Comparison of ENCODE assay signal across 12 cellular contexts in the genomic region with DNA sequence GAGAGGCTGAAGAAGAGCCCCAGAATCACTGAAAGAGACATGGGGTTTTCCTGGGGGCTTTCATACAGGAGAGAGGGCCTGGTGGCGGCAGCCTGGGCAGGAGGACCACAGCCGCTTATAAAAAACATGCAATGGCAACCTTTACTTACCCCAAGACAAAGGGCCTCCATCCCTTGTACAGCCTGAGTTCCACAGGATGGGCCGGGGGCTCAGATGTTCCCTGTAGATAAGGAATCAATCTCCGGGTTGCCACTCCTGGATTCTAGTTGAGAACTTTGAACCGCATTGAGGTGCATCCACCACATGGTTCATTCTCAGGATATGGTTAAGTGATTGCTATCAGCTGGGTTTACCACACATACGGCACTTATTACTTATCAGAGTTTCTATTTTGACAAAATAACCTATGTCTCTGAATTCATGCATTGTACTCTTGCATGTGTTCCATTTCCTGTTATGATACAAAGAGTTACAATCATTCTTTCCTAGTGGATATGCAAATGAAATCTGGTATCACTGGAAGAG.
A peak's percentile ranks its signal among the peaks of the same experiment; 100 is the strongest.
DNase-seq lines count a peak whose midpoint lies in the region; ATAC-seq, FAIRE-seq and TF ChIP-seq lines count a peak whose summit lies in the region.
"Had no signal": no experiment of that assay in that cellular context is flagged by ENCODE, and none has a peak within 500 bp of the region (broad histone marks: within the 10 kb centered on the region; RNA-seq: fewer than 3 reads in every experiment).

No MANE protein-coding gene starts in this region.

- no peaks in the 10 kb centered on the region for H3K27me3 Mint-ChIP-seq in activated naive CD4-positive, alpha-beta T cell treated with anti-CD3 and anti-CD28 coated beads for 36 hours (ENCODE audit: low read depth)

- no peaks in the 10 kb centered on the region for H3K9me3 ChIP-seq in GM12878 (replicated peaks; ENCODE audit: control insufficient read depth, insufficient read depth, low read length)
- no peaks in the 10 kb centered on the region for H3K9me3 ChIP-seq in MG63

- no peaks in the 10 kb centered on the region for H3K36me3 Mint-ChIP-seq in activated naive CD4-positive, alpha-beta T cell treated with anti-CD3 and anti-CD28 coated beads for 36 hours (ENCODE audit: low read depth)
- H3K36me3 Mint-ChIP-seq: naive thymus-derived CD8-positive, alpha-beta T cell had no signal

- no peak overlapping the region for H3K4me2 ChIP-seq in GM12878 (ENCODE audit: control insufficient read depth, insufficient read depth)

- POLR2A ChIA-PET in GM12878 (lab: Charles Lee): no interaction called here

- H3K27me3 ChIP-seq in GM12878 (replicated peaks in 1 of 2; ENCODE audit: control insufficient read depth in 2 of 2, insufficient read depth in 2 of 2, low read length in 1 of 2) (no peaks in the 10 kb centered on the region), MG63 (no peaks in the 10 kb centered on the region)

- no peaks in the 10 kb centered on the region for H4K20me1 ChIP-seq in GM12878 (ENCODE audit: control insufficient read depth, insufficient read depth)

- H3K4me3 Mint-ChIP-seq in activated naive CD4-positive, alpha-beta T cell treated with anti-CD3 and anti-CD28 coated beads for 36 hours: no peak overlapping the region
- H3K4me3 Mint-ChIP-seq: naive thymus-derived CD8-positive, alpha-beta T cell; T-helper 1 cell treated with Interleukin-12 subunit alpha and Interleukin-12 subunit beta and Interleukin-4 antibody, amounts not matched to agents 30 μg/mL and 1 μg/mL, for 36 hours had no signal

- no peak for TF ChIP-seq CTCF in GM12878 (IDR thresholded peaks at IDR 0.05 in 2 of 3, conservative IDR thresholded peaks at IDR 0.05 in 1 of 3; ENCODE audit: control insufficient read depth in 2 of 3, extremely low read depth in 1 of 3, insufficient read depth in 1 of 3, low read depth in 3 of 3, low read length in 3 of 3)

- intact Hi-C loops in GM12878 (cut with micrococcal nuclease; ENCODE audit: unreplicated experiment): loop anchor here (5.0 kb wide), 1 partner anchor 92 kb away; no protein-coding TSS in a partner anchor
- intact Hi-C loops in activated naive CD4-positive, alpha-beta T cell treated with anti-CD3 and anti-CD28 coated beads for 36 hours (cut with micrococcal nuclease): no loop called here

- WGBS in GM12878 (ENCODE audit: insufficient coverage, insufficient replicate concordance, low lambda C conversion rate, missing lambda C conversion rate): 44% methylated on average over 6 of the region's 6 CpGs

- no peak for TF ChIP-seq POLR2A in GM12878 (IDR thresholded peaks at IDR 0.05; ENCODE audit: low read depth, low read length)

- H3K4me1 ChIP-seq in GM12878 (ENCODE audit: control insufficient read depth, insufficient read depth, low read length): no peaks in the 10 kb centered on the region

- SMC1A ChIA-PET in GM12878 (lab: Charles Lee; ENCODE audit: uncharacterized antibody, unreplicated experiment): interaction anchor here (1.0 to 1.3 kb wide), 2 partner anchors 39 to 91 kb away, joined by 3 read pairs; no protein-coding TSS in a partner anchor

- no peaks in the 10 kb centered on the region for H3K9me3 Mint-ChIP-seq in activated naive CD4-positive, alpha-beta T cell treated with anti-CD3 and anti-CD28 coated beads for 36 hours
- H3K9me3 Mint-ChIP-seq: T-helper 1 cell treated with Interleukin-12 subunit alpha and Interleukin-12 subunit beta and Interleukin-4 antibody, amounts not matched to agents 30 μg/mL and 1 μg/mL, for 36 hours had no signal

- BruUV-seq in GM12878 (replicated peaks; lab: Mats Ljungman, UMichigan): no TSS peak

- RAD21 ChIA-PET in GM12878 (lab: Charles Lee; ENCODE audit: unreplicated experiment): no interaction called here

- no peak overlapping the region for H3K27ac Mint-ChIP-seq in activated naive CD4-positive, alpha-beta T cell treated with anti-CD3 and anti-CD28 coated beads for 36 hours
- H3K27ac Mint-ChIP-seq: naive thymus-derived CD8-positive, alpha-beta T cell; T-helper 1 cell treated with Interleukin-12 subunit alpha and Interleukin-12 subunit beta and Interleukin-4 antibody, amounts not matched to agents 30 μg/mL and 1 μg/mL, for 36 hours had no signal

- DNase-seq in GM12878 (ENCODE audit: low read depth, low spot score): peak; percentile 48
- DNase-seq in MG63: no peak
- no peak for DNase-seq in hypothalamus (lab: John Stamatoyannopoulos, UW)
- DNase-seq in urothelium cell line (ENCODE audit: low spot score): no peak
- DNase-seq in activated naive CD4-positive, alpha-beta T cell treated with anti-CD3 and anti-CD28 coated beads for 36 hours: no peak
- DNase-seq: naive thymus-derived CD8-positive, alpha-beta T cell; NCI-H226 had no signal

- in situ Hi-C loops in GM12878 (cut with MboI): no loop called here

- peak; percentile 84 to 85 for TF ChIP-seq EP300 in GM12878 (IDR thresholded peaks at IDR 0.05; ENCODE audit: borderline replicate concordance in 1 of 2, control insufficient read depth in 1 of 2, low read depth in 2 of 2, low read length in 2 of 2)

- TF ChIP-seq RAD21 in GM12878 (IDR thresholded peaks at IDR 0.05; ENCODE audit: insufficient read depth, low read depth, low read length): no peak

- H3K79me2 ChIP-seq in GM12878 (ENCODE audit: control insufficient read depth, insufficient read depth, low read length): no peaks in the 10 kb centered on the region

- FAIRE-seq in GM12878 (lab: Jason Lieb, UNC) (peak; percentile 95), urothelium cell line (lab: Jason Lieb, UNC) (no peak)
- FAIRE-seq: astrocyte had no signal

- H3K4me3 ChIP-seq in GM12878 (no peak overlapping the region), MG63 (no peak overlapping the region)

- peaks cover 0 to 4% of the 10 kb centered on the region in 2 experiments; a peak in 1 of 4 replicates for H3K36me3 ChIP-seq in GM12878 (ENCODE audit: control insufficient read depth in 2 of 2, insufficient read depth in 2 of 2, low read length in 1 of 2)
- H3K36me3 ChIP-seq in MG63: no peaks in the 10 kb centered on the region

- CTCF ChIA-PET in GM12878 (lab: Yijun Ruan, JAX): interaction anchor here (0.8 to 1.0 kb wide), 2 partner anchors 20 to 196 kb away, joined by 3 to 5 read pairs; no protein-coding TSS in a partner anchor
- CTCF ChIA-PET in activated naive CD4-positive, alpha-beta T cell treated with anti-CD3 and anti-CD28 coated beads for 36 hours (lab: Charles Lee): interaction anchor here (0.5 kb wide), 1 partner anchor 1464 kb away, joined by 4 read pairs; no protein-coding TSS in a partner anchor

- no peak overlapping the region for H3K27ac ChIP-seq in GM12878 (ENCODE audit: control insufficient read depth, insufficient read depth)

- H3K9ac ChIP-seq in GM12878 (ENCODE audit: control insufficient read depth, insufficient read depth, low read length): no peak overlapping the region

- H2AFZ ChIP-seq in GM12878 (ENCODE audit: control insufficient read depth, low read depth, low read length): no peak overlapping the region

- peak; percentile 84 for ATAC-seq in GM18517 (IDR thresholded peaks at IDR 0.05; ENCODE audit: unreplicated experiment)
- peak; percentile 85 for ATAC-seq in GM21381 (IDR thresholded peaks at IDR 0.05; ENCODE audit: unreplicated experiment)
- peak; percentile 93 for ATAC-seq in HG03108 (IDR thresholded peaks at IDR 0.05; ENCODE audit: unreplicated experiment)
- peak; percentile 96 for ATAC-seq in GM12878
- ATAC-seq: naive thymus-derived CD8-positive, alpha-beta T cell had no signal

- H3K4me1 Mint-ChIP-seq in activated naive CD4-positive, alpha-beta T cell treated with anti-CD3 and anti-CD28 coated beads for 36 hours (ENCODE audit: low read depth): no peaks in the 10 kb centered on the region

TF ChIP-seq in GM12878, 131 proteins besides CTCF, POLR2A, EP300 and RAD21 (continues in another document):
- no peak for TF ChIP-seq CREM (IDR thresholded peaks at IDR 0.05; ENCODE audit: low read depth)
- 0 out of 2 replicates have a peak, but pooled peaks have one; percentile 50 for TF ChIP-seq CBFB (IDR thresholded peaks at IDR 0.05; ENCODE audit: low read depth)
- TF ChIP-seq YBX1 (IDR thresholded peaks at IDR 0.05): no peak
- peak; percentile 55 to 58; a peak in 2 of 4 replicates for TF ChIP-seq BHLHE40 (IDR thresholded peaks at IDR 0.05; ENCODE audit: borderline replicate concordance in 1 of 2, low read depth in 2 of 2, low read length in 1 of 2)
- TF ChIP-seq ZNF217 (IDR thresholded peaks at IDR 0.05): no peak
- peak; percentile 61 for TF ChIP-seq TCF12 (IDR thresholded peaks at IDR 0.05; ENCODE audit: low read depth, low read length)
- peak; percentile 83; the same call in 1 of the 2 replicates for TF ChIP-seq DPF2 (IDR thresholded peaks at IDR 0.05)
- TF ChIP-seq CBX3 (IDR thresholded peaks at IDR 0.05; ENCODE audit: borderline replicate concordance, low read depth): no peak
- TF ChIP-seq MEF2B (IDR thresholded peaks at IDR 0.05; ENCODE audit: partially characterized antibody, poor library complexity, severe bottlenecking): peak; percentile 55
- TF ChIP-seq TAF1 (IDR thresholded peaks at IDR 0.05; ENCODE audit: borderline replicate concordance, low read depth, low read length): 0 out of 2 replicates have a peak, but pooled peaks have one; percentile 20
- no peak for TF ChIP-seq RCOR1 (conservative IDR thresholded peaks at IDR 0.05; ENCODE audit: low read depth, low read length)
- TF ChIP-seq POU2F2 (IDR thresholded peaks at IDR 0.05; ENCODE audit: borderline replicate concordance, low read depth, low read length): peak; percentile 81; the same call in 2 of the 3 replicates
- no peak for TF ChIP-seq WRNIP1 (IDR thresholded peaks at IDR 0.05; ENCODE audit: borderline replicate concordance, low read depth, low read length)
- peak; percentile 56 for TF ChIP-seq ATF7 (IDR thresholded peaks at IDR 0.05; ENCODE audit: low read depth)
- peak; percentile 51; the same call in 1 of the 2 replicates for TF ChIP-seq BMI1 (IDR thresholded peaks at IDR 0.05; ENCODE audit: borderline replicate concordance)
- TF ChIP-seq IRF4 (IDR thresholded peaks at IDR 0.05; ENCODE audit: low read depth, low read length): peak; percentile 79
- TF ChIP-seq MTA3 (IDR thresholded peaks at IDR 0.05; ENCODE audit: borderline replicate concordance, low read length): no peak; the same call in 1 of the 2 replicates
- peak; percentile 69 for TF ChIP-seq NFIC (IDR thresholded peaks at IDR 0.05; ENCODE audit: low read depth, low read length)
- peak; percentile 11; the same call in 1 of the 2 replicates for TF ChIP-seq RAD51 (IDR thresholded peaks at IDR 0.05)
- TF ChIP-seq TBL1XR1 (IDR thresholded peaks at IDR 0.05; ENCODE audit: low read depth, low read length): peak; percentile 62; the same call in 1 of the 2 replicates
